In genomic region chr17:42677012-42677857, GRCh38 we compare ENCODE assay signal across 8 cellular contexts. TPM values are rescaled to one million over a fixed set of nuclear protein-coding genes. Genes with fewer than 3 reads are reported as not detected.
DNase-seq lines count a peak whose midpoint lies in the region; ATAC-seq and TF ChIP-seq lines count a peak whose summit lies in the region.

No MANE protein-coding gene starts in this region.

- H3K36me3 Mint-ChIP-seq in CD8-positive, alpha-beta T cell: no peaks in the 10 kb centered on the region

- POLR2A ChIA-PET in CD8-positive, alpha-beta T cell (lab: Charles Lee): interaction anchor here (1.1 kb wide), 1 partner anchor 68 kb away, joined by 4 read pairs; the partner anchor contains the start of genes RETREG3 and TUBG1

- 2 to 4% methylated on average over 30 to 33 of the region's 33 CpGs for WGBS in lung, 2 donors

- peaks cover 51% of the 10 kb centered on the region for H3K4me1 Mint-ChIP-seq in CD8-positive, alpha-beta T cell (ENCODE audit: low read depth)

- H3K36me3 ChIP-seq in CD8-positive, alpha-beta T cell (ENCODE audit: insufficient read depth, low read length): no peaks in the 10 kb centered on the region
- peaks cover 0 to 4% of the 10 kb centered on the region in 2 donors for H3K36me3 ChIP-seq in lung (ENCODE audit: control insufficient read depth in 2 of 2, insufficient read depth in 2 of 2, low read length in 2 of 2)

- H3K27me3 Mint-ChIP-seq in CD8-positive, alpha-beta T cell (ENCODE audit: low read depth): peaks cover 41% of the 10 kb centered on the region

- intact Hi-C loops in CD8-positive, alpha-beta T cell (cut with DNase I, micrococcal nuclease): loop anchor here (1.0 to 5.0 kb wide), 5 partner anchors 18 to 745 kb away; partner anchors contain the start of genes EZH1 (in 1 of the 2), NAGLU (in 1 of the 2), ODAD4 (in 1 of the 2) and TUBG2 (in 1 of the 2)

- DNase-seq in CD8-positive, alpha-beta T cell: peak; percentile 94 to 98 (median 97)
- DNase-seq in HT-29 (ENCODE audit: low spot score) (peak; percentile 100), lung (ENCODE audit: low spot score) (peak; percentile 100)
- peak; percentile 99 for DNase-seq in NK-92 treated with Interleukin-12 subunit alpha and Interleukin-12 subunit beta, amount 100 ng/mL, for 24 hours (lab: John Stamatoyannopoulos, UW)
- peak; percentile 91 to 99 (median 94) for DNase-seq in activated CD8-positive, alpha-beta memory T cell treated with anti-CD3 and anti-CD28 coated beads for 48 hours (ENCODE audit: low read depth in 2 of 3, low spot score in 2 of 3)
- peak; percentile 93 for DNase-seq in effector CD8-positive, alpha-beta T cell (lab: John Stamatoyannopoulos, UW)
- peak; percentile 91 to 96 (median 92) for DNase-seq in stimulated activated CD4-positive, alpha-beta T cell treated with anti-CD3 and anti-CD28 coated beads, TNF-alpha, amount 100 ng/mL, for 1 hour (ENCODE audit: low read depth in 3 of 3, low spot score in 1 of 3)

- peaks cover 31% of the 10 kb centered on the region for H3K27me3 ChIP-seq in CD8-positive, alpha-beta T cell (ENCODE audit: insufficient read depth, low read length)
- no peaks in the 10 kb centered on the region for H3K27me3 ChIP-seq in lung (ENCODE audit: control insufficient read depth, insufficient read depth)

- TF ChIP-seq CTCF in CD8-positive, alpha-beta T cell (IDR thresholded peaks at IDR 0.05): no peak
- no peak for TF ChIP-seq CTCF in lung (IDR thresholded peaks at IDR 0.05; ENCODE audit: control extremely low read depth, extremely low read depth)

- CTCF ChIA-PET in CD8-positive, alpha-beta T cell (lab: Charles Lee): interaction anchor here (0.6 to 4.6 kb wide), 5 partner anchors 9 to 660 kb away, joined by 3 to 24 read pairs (median 4); partner anchors contain the start of genes DNAJC7 and PSMC3IP

- peak; percentile 85 for ATAC-seq in CD8-positive, alpha-beta T cell
- ATAC-seq in GM21360 (IDR thresholded peaks at IDR 0.05; ENCODE audit: unreplicated experiment): peak; percentile 46
- ATAC-seq in lung (ENCODE audit: insufficient read depth, low FRiP score): peak; percentile 65

- H3K9me3 Mint-ChIP-seq in CD8-positive, alpha-beta T cell: no peaks in the 10 kb centered on the region

- no peaks in the 10 kb centered on the region for H3K9me3 ChIP-seq in CD8-positive, alpha-beta T cell (ENCODE audit: low read length)
- H3K9me3 ChIP-seq in lung (ENCODE audit: control insufficient read depth in 2 of 2, insufficient read depth in 1 of 2, low read length in 1 of 2): no peaks in the 10 kb centered on the region

- H3K4me1 ChIP-seq in CD8-positive, alpha-beta T cell (ENCODE audit: insufficient read depth, low read length): peaks cover 65% of the 10 kb centered on the region
- peaks cover 12 to 16% of the 10 kb centered on the region in 2 donors for H3K4me1 ChIP-seq in lung (ENCODE audit: control insufficient read depth in 2 of 2, insufficient read depth in 2 of 2, low read length in 2 of 2)

- peak overlapping the region; percentile 87 for H3K4me3 Mint-ChIP-seq in CD8-positive, alpha-beta T cell

- H3K27ac ChIP-seq in CD8-positive, alpha-beta T cell (ENCODE audit: low read depth, low read length): peak overlapping the region; percentile 49
- peak overlapping the region; percentile 96 to 100 for H3K27ac ChIP-seq in lung (ENCODE audit: low read depth in 1 of 2, low read length in 1 of 2)

- peak overlapping the region; percentile 62 for H3K4me3 ChIP-seq in CD8-positive, alpha-beta T cell (ENCODE audit: low read depth, low read length)
- peak overlapping the region; percentile 76 for H3K4me3 ChIP-seq in lung

- peak overlapping the region; percentile 27 for H3K27ac Mint-ChIP-seq in CD8-positive, alpha-beta T cell

RNA-seq across cellular contexts. Expression of gene PLEKHH3, which starts 0.4 kb away (rescaled TPM):
- under 1 TPM; 0.33 to 0.72 TPM for total RNA-seq in CD8-positive, alpha-beta T cell
- 34.2 and 49.4 TPM in 2 replicates for total RNA-seq in HT-29 (2014; rRNA removed; shearing (Covaris generic))
- total RNA-seq in lung: 10 to 100 TPM; 23.9 to 30.2 TPM
- polyA plus RNA-seq in lung: 10 to 100 TPM; 21.2 to 22.0 TPM

RNA-seq across cellular contexts. Expression of gene CCR10, which starts 4.4 kb away (rescaled TPM):
- 1 to 10 TPM; 1.2 to 1.3 TPM for total RNA-seq in CD8-positive, alpha-beta T cell
- not detected in 2 replicates for total RNA-seq in HT-29 (2014; rRNA removed; shearing (Covaris generic))
- total RNA-seq in lung: 1 to 10 TPM in 1 of 2 donors, under 1 TPM in 1; 1.00 to 1.9 TPM
- 1 to 10 TPM in 1 of 2 donors, under 1 TPM in 1; 0.55 to 3.1 TPM for polyA plus RNA-seq in lung

RNA-seq across cellular contexts. Expression of gene CNTNAP1, which starts 5.1 kb away (rescaled TPM):
- total RNA-seq in CD8-positive, alpha-beta T cell: 1 to 10 TPM; 1.1 to 1.6 TPM
- 0.08 and 0.23 TPM in 2 replicates for total RNA-seq in HT-29 (2014; rRNA removed; shearing (Covaris generic))
- total RNA-seq in lung: 10 to 100 TPM in 1 of 2 donors, 1 to 10 TPM in 1; 9.9 to 12.5 TPM
- polyA plus RNA-seq in lung: 1 to 10 TPM; 2.9 to 5.4 TPM

RNA-seq across cellular contexts. Expression of gene TUBG2, which starts 18.2 kb away (rescaled TPM):
- total RNA-seq in CD8-positive, alpha-beta T cell: 10 to 100 TPM in 1 of 2 experiments, 1 to 10 TPM in 1; 7.4 to 10.6 TPM
- total RNA-seq in HT-29 (2014; rRNA removed; shearing (Covaris generic)): 7.4 and 8.7 TPM in 2 replicates
- 10 to 100 TPM; 13.0 to 22.0 TPM for total RNA-seq in lung
- 10 to 100 TPM in 1 of 2 donors, 1 to 10 TPM in 1; 6.9 to 10.5 TPM for polyA plus RNA-seq in lung

Comparison
In these comparisons a context has a peak if more than half of its experiments do, and no peak if none do; other contexts are left out.
1. Peak in every context shown above with its lines: DNase-seq, ATAC-seq, H3K4me3 ChIP-seq and H3K27ac ChIP-seq.
2. RNA of gene PLEKHH3, which starts 0.4 kb away (total RNA-seq): 34.2 to 49.4 TPM in HT-29 and 23.9 to 30.2 TPM in lung; 0.33 to 0.72 TPM in CD8-positive, alpha-beta T cell; every median in the first group is over 10 times any median in the second.